Comparison of ENCODE assay signal across 9 cellular contexts in genomic region chr19:44905437-44906160, GRCh38. TPM values are rescaled to one million over a fixed set of nuclear protein-coding genes. Genes with fewer than 3 reads are reported as not detected.
DNase-seq lines count a peak whose midpoint lies in the region; ATAC-seq and TF ChIP-seq lines count a peak whose summit lies in the region.
"Had no signal": no experiment of that assay in that cellular context is flagged by ENCODE, and none has a peak within 500 bp of the region (broad histone marks: within the 10 kb centered on the region; RNA-seq: fewer than 3 reads in every experiment).

APOE (plus strand) TSS chr19:44905796; CDS start chr19:44906625, 829 bp downstream.

- H3K9me3 ChIP-seq in mesodermal cell (ENCODE audit: control insufficient read depth, low read length): no peaks in the 10 kb centered on the region
- no peaks in the 10 kb centered on the region for H3K9me3 ChIP-seq in uterus

- H3K27me3 ChIP-seq in uterus: peaks cover 0 to 5% of the 10 kb centered on the region in 2 donors

- H3K36me3 Mint-ChIP-seq in activated naive CD4-positive, alpha-beta T cell treated with anti-CD3 and anti-CD28 coated beads, Interleukin-2, amount 50 U/mL, for 24 hours: peaks cover 2% of the 10 kb centered on the region
- peaks cover 8% of the 10 kb centered on the region for H3K36me3 Mint-ChIP-seq in endothelial cell (ENCODE audit: low read depth, unreplicated experiment)

- H3K27ac ChIP-seq in mesodermal cell (ENCODE audit: low read depth, low read length, severe bottlenecking): peak within 1 kb of the TSS; percentile 83
- peak within 1 kb of the TSS in 1 of 2 donors; percentile 7 for H3K27ac ChIP-seq in uterus

- peak within 1 kb of the TSS; percentile 27 for H3K27ac Mint-ChIP-seq in activated naive CD4-positive, alpha-beta T cell treated with anti-CD3 and anti-CD28 coated beads, Interleukin-2, amount 50 U/mL, for 24 hours
- H3K27ac Mint-ChIP-seq in endothelial cell (ENCODE audit: unreplicated experiment): peak within 1 kb of the TSS; percentile 61

- no peak for TF ChIP-seq POLR2A in uterus (IDR thresholded peaks at IDR 0.05)

- intact Hi-C loops in uterus (cut with DNase I; ENCODE audit: low total_unique reads): loop anchor here (5.0 kb wide), 1 partner anchor 47 kb away; no protein-coding TSS in a partner anchor

- WGBS in mesodermal cell (ENCODE audit: insufficient coverage in 2 of 2), 2 experiments: 1 to 4% methylated on average over 14 to 16 of the region's 20 CpGs

- peaks cover 12% of the 10 kb centered on the region for H3K27me3 Mint-ChIP-seq in activated naive CD4-positive, alpha-beta T cell treated with anti-CD3 and anti-CD28 coated beads, Interleukin-2, amount 50 U/mL, for 24 hours
- H3K27me3 Mint-ChIP-seq in endothelial cell (ENCODE audit: unreplicated experiment): peaks cover 12% of the 10 kb centered on the region

- H3K36me3 ChIP-seq in mesodermal cell (ENCODE audit: control insufficient read depth, insufficient read depth, low read length) (peaks cover 46% of the 10 kb centered on the region), uterus (no peaks in the 10 kb centered on the region)

- H3K4me3 Mint-ChIP-seq in activated naive CD4-positive, alpha-beta T cell treated with anti-CD3 and anti-CD28 coated beads, Interleukin-2, amount 50 U/mL, for 24 hours: no peak within 1 kb of the TSS
- peak within 1 kb of the TSS; percentile 97 for H3K4me3 Mint-ChIP-seq in endothelial cell (ENCODE audit: unreplicated experiment)

- no peak for DNase-seq in activated naive CD4-positive, alpha-beta T cell (lab: John Stamatoyannopoulos, UW)
- DNase-seq in endothelial cell (ENCODE audit: low spot score): peak; percentile 40
- DNase-seq in uterus: no peak
- DNase-seq in activated CD4-positive, alpha-beta T cell treated with anti-CD3 and anti-CD28 coated beads, Interleukin-2, amount 50 U/mL, for 4 hours: no peak
- no peak for DNase-seq in NCI-H446 treated with DMSO at 0.1 percent for 48 hours (lab: John Stamatoyannopoulos, UW)
- DNase-seq: naive B cell had no signal

- ATAC-seq in GM21529 (IDR thresholded peaks at IDR 0.05; ENCODE audit: unreplicated experiment): no peak

- H3K4me3 ChIP-seq in mesodermal cell (ENCODE audit: extremely low read depth, insufficient read depth, low read length, poor library complexity, severe bottlenecking) (peak within 1 kb of the TSS; percentile 61), uterus (peak within 1 kb of the TSS in 1 of 2 donors; percentile 11)

- no peak for TF ChIP-seq CTCF in endothelial cell (IDR thresholded peaks at IDR 0.05; ENCODE audit: unreplicated experiment)
- TF ChIP-seq CTCF in uterus (IDR thresholded peaks at IDR 0.05): no peak

- peaks cover 18% of the 10 kb centered on the region for H3K4me1 Mint-ChIP-seq in activated naive CD4-positive, alpha-beta T cell treated with anti-CD3 and anti-CD28 coated beads, Interleukin-2, amount 50 U/mL, for 24 hours
- H3K4me1 Mint-ChIP-seq in endothelial cell (ENCODE audit: unreplicated experiment): no peaks in the 10 kb centered on the region

- H3K9me3 Mint-ChIP-seq in activated naive CD4-positive, alpha-beta T cell treated with anti-CD3 and anti-CD28 coated beads, Interleukin-2, amount 50 U/mL, for 24 hours: no peaks in the 10 kb centered on the region
- H3K9me3 Mint-ChIP-seq in endothelial cell (ENCODE audit: unreplicated experiment): no peaks in the 10 kb centered on the region

- H3K4me1 ChIP-seq in mesodermal cell (ENCODE audit: control insufficient read depth, insufficient read depth, low read length, poor library complexity, severe bottlenecking) (peaks cover 10% of the 10 kb centered on the region), uterus (no peaks in the 10 kb centered on the region)

RNA-seq across cellular contexts. Expression of gene APOE, which starts in this region (rescaled TPM):
- total RNA-seq in endothelial cell (ENCODE audit: unreplicated experiment) (258 TPM), uterus (10 to 100 TPM in 3 of 4 donors, 1 to 10 TPM in 1; 9.1 to 92.5 (median 33.6) TPM)
- polyA plus RNA-seq in mesodermal cell (2013, experiment 1 of 2): 395 TPM
- 321 TPM for polyA plus RNA-seq in mesodermal cell (2013, experiment 2 of 2)
